Comparison of ENCODE assay signal across 15 cellular contexts in the genomic region with DNA sequence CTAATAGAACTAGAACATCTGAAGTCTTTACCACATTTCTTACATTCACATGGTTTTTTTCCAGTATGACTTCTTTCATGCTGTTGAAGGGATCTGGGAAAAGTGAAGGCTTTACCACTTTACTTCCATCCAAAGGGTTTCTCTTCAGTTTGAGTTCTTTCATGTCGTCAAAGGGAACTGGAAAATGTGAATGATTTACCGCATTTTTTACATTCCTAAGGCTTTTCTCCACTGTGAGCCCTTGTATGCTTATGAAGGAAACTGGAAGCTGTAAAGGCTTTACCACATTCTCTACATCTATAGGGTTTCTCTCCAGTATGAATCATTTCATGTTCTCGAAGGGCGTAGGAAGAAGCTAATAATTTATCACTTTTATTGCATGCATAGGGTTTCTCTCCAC. TPM values are rescaled to one million over a fixed set of nuclear protein-coding genes. Genes with fewer than 3 reads are reported as not detected.
DNase-seq lines count a peak whose midpoint lies in the region; ATAC-seq and TF ChIP-seq lines count a peak whose summit lies in the region.
"Had no signal": no experiment of that assay in that cellular context is flagged by ENCODE, and none has a peak within 500 bp of the region (broad histone marks: within the 10 kb centered on the region; RNA-seq: fewer than 3 reads in every experiment).

No MANE protein-coding gene starts in this region.

- H3K9me3 Mint-ChIP-seq in Calu3 (ENCODE audit: low read depth, unreplicated experiment) (no peaks in the 10 kb centered on the region), nephron (peaks cover 2% of the 10 kb centered on the region)
- H3K9me3 Mint-ChIP-seq: activated naive CD4-positive, alpha-beta T cell treated with anti-CD3 and anti-CD28 coated beads, Interleukin-2, amount 50 U/mL, for 24 hours had no signal

- intact Hi-C loops in Calu3 (cut with micrococcal nuclease; ENCODE audit: unreplicated experiment): no loop called here

- BruUV-seq in Calu3 (replicated peaks; lab: Mats Ljungman, UMichigan): no TSS peak

- H3K27ac Mint-ChIP-seq in Calu3 (ENCODE audit: unreplicated experiment) (peak overlapping the region; percentile 56), nephron (peak overlapping the region; percentile 54 to 78 (median 64))
- H3K27ac Mint-ChIP-seq: activated naive CD4-positive, alpha-beta T cell treated with anti-CD3 and anti-CD28 coated beads, Interleukin-2, amount 50 U/mL, for 24 hours; nephron progenitor cell; stimulated activated naive B cell treated with anti-CD40 and anti-IgM and Interleukin-4, amounts not matched to agents 10 μg/mL and 1 μg/mL and 100 μg/mL, for 72 hours had no signal

- no peak overlapping the region for H3K4me3 ChIP-seq in fibroblast of pulmonary artery (replicated peaks; ENCODE audit: low read depth, low read length)
- H3K4me3 ChIP-seq: Peyer's patch had no signal

- H3K36me3 Mint-ChIP-seq in Calu3 (ENCODE audit: insufficient read depth, unreplicated experiment) (peaks cover 15% of the 10 kb centered on the region), nephron (ENCODE audit: low read depth) (peaks cover 71% of the 10 kb centered on the region)

- peaks cover 16% of the 10 kb centered on the region for H3K4me1 Mint-ChIP-seq in Calu3 (ENCODE audit: low read depth, unreplicated experiment)
- H3K4me1 Mint-ChIP-seq in nephron: peaks cover 8% of the 10 kb centered on the region
- H3K4me1 Mint-ChIP-seq: activated naive CD4-positive, alpha-beta T cell treated with anti-CD3 and anti-CD28 coated beads, Interleukin-2, amount 50 U/mL, for 24 hours; nephron progenitor cell; stimulated activated naive B cell treated with anti-CD40 and anti-IgM and Interleukin-4, amounts not matched to agents 10 μg/mL and 1 μg/mL and 100 μg/mL, for 72 hours had no signal

- H3K27me3 Mint-ChIP-seq in Calu3 (ENCODE audit: unreplicated experiment) (no peaks in the 10 kb centered on the region), nephron (ENCODE audit: low read depth) (no peaks in the 10 kb centered on the region)
- H3K27me3 Mint-ChIP-seq: activated naive CD4-positive, alpha-beta T cell treated with anti-CD3 and anti-CD28 coated beads, Interleukin-2, amount 50 U/mL, for 24 hours; stimulated activated naive B cell treated with anti-CD40 and anti-IgM and Interleukin-4, amounts not matched to agents 10 μg/mL and 1 μg/mL and 100 μg/mL, for 72 hours had no signal

- H3K4me3 Mint-ChIP-seq in Calu3 (ENCODE audit: low read depth, unreplicated experiment) (no peak overlapping the region), nephron (no peak overlapping the region)
- H3K4me3 Mint-ChIP-seq: activated naive CD4-positive, alpha-beta T cell treated with anti-CD3 and anti-CD28 coated beads, Interleukin-2, amount 50 U/mL, for 24 hours; CD14-positive monocyte; nephron progenitor cell; stimulated activated naive B cell treated with anti-CD40 and anti-IgM and Interleukin-4, amounts not matched to agents 10 μg/mL and 1 μg/mL and 100 μg/mL, for 72 hours had no signal

- no peak for ATAC-seq in HG03457 (IDR thresholded peaks at IDR 0.05; ENCODE audit: unreplicated experiment)
- ATAC-seq: stimulated activated naive B cell treated with anti-CD40 and anti-IgM and Interleukin-4, amounts not matched to agents 10 μg/mL and 1 μg/mL and 100 μg/mL, for 72 hours had no signal

- CTCF ChIA-PET in Calu3 (lab: Charles Lee): interaction anchor here (0.6 kb wide), 1 partner anchor 505 kb away, joined by 3 read pairs; no protein-coding TSS in a partner anchor

- DNase-seq in Calu3 (peak; percentile 2), LoVo (ENCODE audit: low spot score) (peak; percentile 5), fibroblast of pulmonary artery (ENCODE audit: low read depth) (peak; percentile 64), GDM1 (lab: John Stamatoyannopoulos, UW) (no peak), DMS 273 (lab: John Stamatoyannopoulos, UW; ENCODE audit: unreplicated experiment) (no peak)
- no peak for DNase-seq in stimulated activated CD4-positive, alpha-beta T cell treated with anti-CD3 and anti-CD28 coated beads, Interleukin-15, amount 100 ng/mL, for 24 hours
- DNase-seq: activated CD8-positive, alpha-beta memory T cell treated with anti-CD3 and anti-CD28 coated beads for 24 hours; nephron progenitor cell; Peyer's patch; stimulated activated naive B cell treated with anti-CD40 and anti-IgM and Interleukin-4, amounts not matched to agents 10 μg/mL and 1 μg/mL and 100 μg/mL, for 72 hours; T1000 had no signal

- TF ChIP-seq CTCF in Calu3 (IDR thresholded peaks at IDR 0.05; ENCODE audit: unreplicated experiment) (no peak), fibroblast of pulmonary artery (IDR thresholded peaks at IDR 0.05; ENCODE audit: low read length, missing control alignments) (no peak), nephron (IDR thresholded peaks at IDR 0.05; ENCODE audit: unreplicated experiment in 3 of 3) (no peak)

RNA-seq across cellular contexts. Expression of gene NBEAL1, which starts 46.7 kb away (rescaled TPM):
- 31.4 and 37.6 TPM in 2 replicates for total RNA-seq in Calu3 (2022)

Comparison
In these comparisons a context has a peak if more than half of its experiments do, and no peak if none do; other contexts are left out.
1. DNase-seq: peak in Calu3 (single experiment), LoVo (single experiment) and fibroblast of pulmonary artery (single experiment); none in GDM1 (single experiment), stimulated activated CD4-positive, alpha-beta T cell treated with anti-CD3 and anti-CD28 coated beads, Interleukin-15, amount 100 ng/mL, for 24 hours (single experiment) and DMS 273 (single experiment).